1 cellular context compared by ENCODE assay signal in the genomic region with DNA sequence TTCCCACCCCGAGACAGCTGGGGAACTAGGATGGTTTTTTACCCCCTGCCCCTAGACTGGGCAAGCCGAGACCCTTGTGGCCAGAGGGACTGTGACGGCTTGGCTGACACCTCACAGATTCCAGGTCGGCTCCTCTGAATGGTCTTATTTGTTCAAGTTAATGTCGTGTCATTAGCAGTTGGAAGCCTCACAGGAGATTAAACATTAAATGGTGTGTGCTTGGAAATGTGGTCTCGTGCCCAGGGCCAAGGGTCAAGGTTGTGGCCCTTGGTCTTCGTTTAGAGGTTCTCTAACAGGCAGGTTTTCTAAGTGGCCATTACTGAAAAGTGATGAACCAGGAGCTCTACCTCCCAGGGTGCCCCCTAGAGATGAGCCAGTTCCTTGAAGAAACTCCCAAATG.
TF ChIP-seq lines count a peak whose summit lies in the region.

No MANE protein-coding gene starts in this region.

TF ChIP-seq in liver, 16 proteins besides CTCF, POLR2A, EP300 and RAD21 (continued from another document):
- TF ChIP-seq, protein P1, sequence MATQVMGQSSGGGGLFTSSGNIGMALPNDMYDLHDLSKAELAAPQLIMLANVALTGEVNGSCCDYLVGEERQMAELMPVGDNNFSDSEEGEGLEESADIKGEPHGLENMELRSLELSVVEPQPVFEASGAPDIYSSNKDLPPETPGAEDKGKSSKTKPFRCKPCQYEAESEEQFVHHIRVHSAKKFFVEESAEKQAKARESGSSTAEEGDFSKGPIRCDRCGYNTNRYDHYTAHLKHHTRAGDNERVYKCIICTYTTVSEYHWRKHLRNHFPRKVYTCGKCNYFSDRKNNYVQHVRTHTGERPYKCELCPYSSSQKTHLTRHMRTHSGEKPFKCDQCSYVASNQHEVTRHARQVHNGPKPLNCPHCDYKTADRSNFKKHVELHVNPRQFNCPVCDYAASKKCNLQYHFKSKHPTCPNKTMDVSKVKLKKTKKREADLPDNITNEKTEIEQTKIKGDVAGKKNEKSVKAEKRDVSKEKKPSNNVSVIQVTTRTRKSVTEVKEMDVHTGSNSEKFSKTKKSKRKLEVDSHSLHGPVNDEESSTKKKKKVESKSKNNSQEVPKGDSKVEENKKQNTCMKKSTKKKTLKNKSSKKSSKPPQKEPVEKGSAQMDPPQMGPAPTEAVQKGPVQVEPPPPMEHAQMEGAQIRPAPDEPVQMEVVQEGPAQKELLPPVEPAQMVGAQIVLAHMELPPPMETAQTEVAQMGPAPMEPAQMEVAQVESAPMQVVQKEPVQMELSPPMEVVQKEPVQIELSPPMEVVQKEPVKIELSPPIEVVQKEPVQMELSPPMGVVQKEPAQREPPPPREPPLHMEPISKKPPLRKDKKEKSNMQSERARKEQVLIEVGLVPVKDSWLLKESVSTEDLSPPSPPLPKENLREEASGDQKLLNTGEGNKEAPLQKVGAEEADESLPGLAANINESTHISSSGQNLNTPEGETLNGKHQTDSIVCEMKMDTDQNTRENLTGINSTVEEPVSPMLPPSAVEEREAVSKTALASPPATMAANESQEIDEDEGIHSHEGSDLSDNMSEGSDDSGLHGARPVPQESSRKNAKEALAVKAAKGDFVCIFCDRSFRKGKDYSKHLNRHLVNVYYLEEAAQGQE (IDR thresholded peaks at IDR 0.05) = peak; percentile 82
- TF ChIP-seq SP1 (IDR thresholded peaks at IDR 0.05) (peak; percentile 97), NR2F2 (IDR thresholded peaks at IDR 0.05) (peak; percentile 99), FOXA2 (IDR thresholded peaks at IDR 0.05) (peak; percentile 69), EGR1 (IDR thresholded peaks at IDR 0.05; ENCODE audit: low read depth in 2 of 2) (peak in 1 of 2 donors; percentile 56), HNF4G (IDR thresholded peaks at IDR 0.05) (peak; percentile 93), YY1 (IDR thresholded peaks at IDR 0.05) (peak; percentile 95), GABPA (IDR thresholded peaks at IDR 0.05 in 1 of 2, conservative IDR thresholded peaks at IDR 0.05 in 1 of 2) (no peak)
- TF ChIP-seq, protein P2, sequence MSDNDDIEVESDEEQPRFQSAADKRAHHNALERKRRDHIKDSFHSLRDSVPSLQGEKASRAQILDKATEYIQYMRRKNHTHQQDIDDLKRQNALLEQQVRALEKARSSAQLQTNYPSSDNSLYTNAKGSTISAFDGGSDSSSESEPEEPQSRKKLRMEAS (IDR thresholded peaks at IDR 0.05) = peak; percentile 87
- TF ChIP-seq, protein P3, sequence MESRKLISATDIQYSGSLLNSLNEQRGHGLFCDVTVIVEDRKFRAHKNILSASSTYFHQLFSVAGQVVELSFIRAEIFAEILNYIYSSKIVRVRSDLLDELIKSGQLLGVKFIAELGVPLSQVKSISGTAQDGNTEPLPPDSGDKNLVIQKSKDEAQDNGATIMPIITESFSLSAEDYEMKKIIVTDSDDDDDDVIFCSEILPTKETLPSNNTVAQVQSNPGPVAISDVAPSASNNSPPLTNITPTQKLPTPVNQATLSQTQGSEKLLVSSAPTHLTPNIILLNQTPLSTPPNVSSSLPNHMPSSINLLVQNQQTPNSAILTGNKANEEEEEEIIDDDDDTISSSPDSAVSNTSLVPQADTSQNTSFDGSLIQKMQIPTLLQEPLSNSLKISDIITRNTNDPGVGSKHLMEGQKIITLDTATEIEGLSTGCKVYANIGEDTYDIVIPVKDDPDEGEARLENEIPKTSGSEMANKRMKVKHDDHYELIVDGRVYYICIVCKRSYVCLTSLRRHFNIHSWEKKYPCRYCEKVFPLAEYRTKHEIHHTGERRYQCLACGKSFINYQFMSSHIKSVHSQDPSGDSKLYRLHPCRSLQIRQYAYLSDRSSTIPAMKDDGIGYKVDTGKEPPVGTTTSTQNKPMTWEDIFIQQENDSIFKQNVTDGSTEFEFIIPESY (IDR thresholded peaks at IDR 0.05) = peak; percentile 65
TF ChIP-seq in liver: peak in this region for 14.
